Comparison of ENCODE assay signal across 32 cellular contexts in genomic region chr13:38803566-38803965, GRCh38.
A peak's percentile ranks its signal among the peaks of the same experiment; 100 is the strongest.
DNase-seq lines count a peak whose midpoint lies in the region; FAIRE-seq and TF ChIP-seq lines count a peak whose summit lies in the region.
"Had no signal": no experiment of that assay in that cellular context is flagged by ENCODE, and none has a peak within 500 bp of the region (broad histone marks: within the 10 kb centered on the region; RNA-seq: fewer than 3 reads in every experiment).

No MANE protein-coding gene starts in this region.

- H3K36me3 Mint-ChIP-seq in endodermal cell (ENCODE audit: low read depth) (no peaks in the 10 kb centered on the region), nephron (ENCODE audit: low read depth) (peaks cover 25% of the 10 kb centered on the region)

- peak overlapping the region; percentile 48 for H3K27ac ChIP-seq in endodermal cell (ENCODE audit: low read depth, low read length)
- H3K27ac ChIP-seq: adrenal gland; BLaER1 treated with 17β-estradiol and CSF1 and Interleukin-3, amounts not matched to agents 10 nM and 100 nM; brain microvascular endothelial cell; esophagus squamous epithelium; foreskin keratinocyte; neutrophil; Peyer's patch; psoas muscle; transverse colon had no signal

- H3K9ac ChIP-seq in endodermal cell (ENCODE audit: extremely low read depth, low read length, poor library complexity, severe bottlenecking), result no peak overlapping the region
- H3K9ac ChIP-seq: BLaER1 treated with 17β-estradiol and CSF1 and Interleukin-3, amounts not matched to agents 10 nM and 100 nM had no signal

- H3K4me1 Mint-ChIP-seq in endodermal cell (peaks cover 8% of the 10 kb centered on the region), nephron (peaks cover 16% of the 10 kb centered on the region)
- H3K4me1 Mint-ChIP-seq: activated CD4-positive, alpha-beta memory T cell treated with anti-CD3 and anti-CD28 coated beads, Interleukin-2, amount 10 ng/mL, durations not matched to agents 7 days and 5 days had no signal

- H3K9me3 Mint-ChIP-seq in endodermal cell, result peaks cover 2% of the 10 kb centered on the region
- peaks cover 18% of the 10 kb centered on the region for H3K9me3 Mint-ChIP-seq in nephron

- no peak for FAIRE-seq in GM12891 (lab: Jason Lieb, UNC)
- FAIRE-seq: endometrium, GM12892 had no signal

- H3K4me3 ChIP-seq in endodermal cell (ENCODE audit: low read length), result no peak overlapping the region
- H3K4me3 ChIP-seq: adrenal gland; BLaER1 treated with 17β-estradiol and CSF1 and Interleukin-3, amounts not matched to agents 10 nM and 100 nM; esophagus squamous epithelium; Peyer's patch; psoas muscle; transverse colon had no signal

- H3K4me1 ChIP-seq in endodermal cell (ENCODE audit: control insufficient read depth, insufficient read depth, low read length), result peaks cover 6% of the 10 kb centered on the region
- H3K4me1 ChIP-seq: adrenal gland; BLaER1 treated with 17β-estradiol and CSF1 and Interleukin-3, amounts not matched to agents 10 nM and 100 nM; esophagus squamous epithelium; Peyer's patch; psoas muscle; transverse colon had no signal

- DNase-seq in NCI-H146 treated with DMSO at 0.1 percent for 48 hours (lab: John Stamatoyannopoulos, UW; ENCODE audit: unreplicated experiment) (peak; percentile 71), endodermal cell (no peak), GM12891 (ENCODE audit: insufficient read length, low spot score) (no peak), NCI-H1417 treated with DMSO at 0.1 percent for 48 hours (lab: John Stamatoyannopoulos, UW) (no peak), NOMO-1 (lab: John Stamatoyannopoulos, UW; ENCODE audit: unreplicated experiment in 2 of 2) (no peak)
- DNase-seq in central memory CD4-positive, alpha-beta T cell, result no peak
- DNase-seq: activated CD4-positive, alpha-beta memory T cell treated with anti-CD3 and anti-CD28 coated beads, Interleukin-2, amount 10 ng/mL, durations not matched to agents 7 days and 5 days; activated CD4-positive, alpha-beta T cell treated with anti-CD3 and anti-CD28 coated beads for 1 hour; activated CD8-positive, alpha-beta memory T cell treated with anti-CD3 and anti-CD28 coated beads, Interleukin-2, amount 50 U/mL, for 48 hours; activated naive CD4-positive, alpha-beta T cell treated with anti-CD3 and anti-CD28 coated beads for 36 hours; adrenal gland; brain microvascular endothelial cell; esophagus squamous epithelium; foreskin keratinocyte; head of caudate nucleus; IMR-90; left cardiac atrium; mammary epithelial cell; MV-4-11; NCI-H1436 treated with DMSO at 0.1 percent for 48 hours; NCI-H524; Peyer's patch; psoas muscle; SHP77 treated with DMSO at 0.1 percent for 48 hours; stimulated activated CD4-positive, alpha-beta T cell treated with anti-CD3 and anti-CD28 coated beads, Interleukin-4, amount 100 ng/mL, for 24 hours; transverse colon had no signal

- H3K4me3 Mint-ChIP-seq in endodermal cell (no peak overlapping the region), nephron (peak overlapping the region in 1 of 3 experiments; percentile 47)
- H3K4me3 Mint-ChIP-seq: activated CD4-positive, alpha-beta memory T cell treated with anti-CD3 and anti-CD28 coated beads, Interleukin-2, amount 10 ng/mL, durations not matched to agents 7 days and 5 days; activated naive CD4-positive, alpha-beta T cell treated with anti-CD3 and anti-CD28 coated beads for 36 hours; T-helper 2 cell treated with Interferon-gamma antibody and Interleukin-4, amounts not matched to agents 5 μg/mL and 100 μg/mL, for 36 hours had no signal

- no peaks in the 10 kb centered on the region for H3K36me3 ChIP-seq in endodermal cell (ENCODE audit: control insufficient read depth, insufficient read depth, low read length)
- H3K36me3 ChIP-seq: adrenal gland; BLaER1 treated with 17β-estradiol and CSF1 and Interleukin-3, amounts not matched to agents 10 nM and 100 nM; brain microvascular endothelial cell; esophagus squamous epithelium; neutrophil; Peyer's patch; transverse colon had no signal

- peaks cover 4% of the 10 kb centered on the region for H3K9me3 ChIP-seq in endodermal cell (ENCODE audit: control insufficient read depth, low read length)
- H3K9me3 ChIP-seq: neutrophil, Peyer's patch had no signal

- H3K27me3 ChIP-seq in endodermal cell (ENCODE audit: control insufficient read depth, insufficient read depth, low read length, poor library complexity, severe bottlenecking), result no peaks in the 10 kb centered on the region
- H3K27me3 ChIP-seq: adrenal gland; BLaER1 treated with 17β-estradiol and CSF1 and Interleukin-3, amounts not matched to agents 10 nM and 100 nM; brain microvascular endothelial cell; esophagus squamous epithelium; foreskin keratinocyte; neutrophil; Peyer's patch; transverse colon had no signal

- WGBS in endodermal cell (ENCODE audit: insufficient coverage in 1 of 2, insufficient read length in 1 of 2), 2 experiments, result 40 to 65% methylated on average over 1 of the region's 1 CpG

- H3K27me3 Mint-ChIP-seq in endodermal cell (ENCODE audit: insufficient read depth) (no peaks in the 10 kb centered on the region), nephron (ENCODE audit: low read depth) (no peaks in the 10 kb centered on the region)
- H3K27me3 Mint-ChIP-seq: activated CD4-positive, alpha-beta memory T cell treated with anti-CD3 and anti-CD28 coated beads, Interleukin-2, amount 10 ng/mL, durations not matched to agents 7 days and 5 days had no signal

- H3K27ac Mint-ChIP-seq in endodermal cell (no peak overlapping the region), nephron (peak overlapping the region; percentile 61 to 82 (median 64))
- H3K27ac Mint-ChIP-seq: activated CD4-positive, alpha-beta memory T cell treated with anti-CD3 and anti-CD28 coated beads, Interleukin-2, amount 10 ng/mL, durations not matched to agents 7 days and 5 days; activated naive CD4-positive, alpha-beta T cell treated with anti-CD3 and anti-CD28 coated beads for 36 hours; T-helper 2 cell treated with Interferon-gamma antibody and Interleukin-4, amounts not matched to agents 5 μg/mL and 100 μg/mL, for 36 hours had no signal

- TF ChIP-seq POLR2A in GM12891 (IDR thresholded peaks at IDR 0.05; ENCODE audit: low read depth, low read length), result no peak

- no peak for TF ChIP-seq CTCF in endodermal cell (conservative IDR thresholded peaks at IDR 0.05)
- no peak for TF ChIP-seq CTCF in nephron (IDR thresholded peaks at IDR 0.05; ENCODE audit: unreplicated experiment in 3 of 3)

TF ChIP-seq in GM12891, 5 proteins besides CTCF, POLR2A, EP300 and RAD21:
- no peak for TF ChIP-seq POU2F2 (IDR thresholded peaks at IDR 0.05; ENCODE audit: low read depth, low read length)
- no peak for TF ChIP-seq SPI1 (IDR thresholded peaks at IDR 0.05; ENCODE audit: low read depth, low read length)
- no peak for TF ChIP-seq POLR2AphosphoS5 (IDR thresholded peaks at IDR 0.05; ENCODE audit: low read depth, low read length)
- TF ChIP-seq PAX5 (IDR thresholded peaks at IDR 0.05; ENCODE audit: insufficient read depth, low read length, severe bottlenecking), result no peak
- no peak for TF ChIP-seq TAF1 (IDR thresholded peaks at IDR 0.05; ENCODE audit: low read depth, low read length)
TF ChIP-seq in GM12891: peak in this region for 0.
